In the genomic region with DNA sequence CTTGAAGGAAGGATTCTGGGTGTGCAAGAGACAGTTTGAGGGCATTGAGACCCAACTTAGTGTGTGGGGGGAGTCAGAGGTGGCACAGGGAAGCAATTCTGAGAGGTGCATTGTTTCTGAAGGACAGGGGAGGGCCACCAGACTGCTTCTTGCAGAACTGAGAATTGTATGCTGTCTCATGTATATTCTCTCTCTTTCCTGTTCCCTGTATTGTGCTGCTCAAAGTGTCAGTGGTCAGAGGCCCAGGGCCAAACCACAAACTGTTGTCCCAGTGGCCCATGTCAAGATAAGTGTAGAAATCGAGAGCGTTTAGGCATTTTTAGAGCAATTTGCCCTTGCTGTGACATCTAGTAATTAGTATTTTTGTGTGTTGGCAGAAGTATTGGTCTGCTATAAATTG, we compare ENCODE assay signal across 14 cellular contexts.
DNase-seq lines count a peak whose midpoint lies in the region; ATAC-seq and TF ChIP-seq lines count a peak whose summit lies in the region.
"Had no signal": no experiment of that assay in that cellular context is flagged by ENCODE, and none has a peak within 500 bp of the region (broad histone marks: within the 10 kb centered on the region; RNA-seq: fewer than 3 reads in every experiment).

No MANE protein-coding gene starts in this region.

- H3K4me1 Mint-ChIP-seq in naive thymus-derived CD8-positive, alpha-beta T cell = peaks cover 0 to 6% (median 0%) of the 10 kb centered on the region in 4 donors
- H3K4me1 Mint-ChIP-seq in Calu3 (ENCODE audit: low read depth, unreplicated experiment) = peaks cover 11% of the 10 kb centered on the region
- H3K4me1 Mint-ChIP-seq: activated CD4-positive, alpha-beta T cell treated with anti-CD3 and anti-CD28 coated beads, Interleukin-2, amount 10 ng/mL, durations not matched to agents 24 days and 14 days; CD4-positive, CD25-positive, alpha-beta regulatory T cell had no signal

- no peak for TF ChIP-seq CTCF in Calu3 (IDR thresholded peaks at IDR 0.05; ENCODE audit: unreplicated experiment)

- peaks cover 0 to 12% (median 3%) of the 10 kb centered on the region in 5 donors for H3K27me3 Mint-ChIP-seq in naive thymus-derived CD8-positive, alpha-beta T cell
- no peaks in the 10 kb centered on the region for H3K27me3 Mint-ChIP-seq in Calu3 (ENCODE audit: unreplicated experiment)
- H3K27me3 Mint-ChIP-seq: activated CD4-positive, alpha-beta T cell treated with anti-CD3 and anti-CD28 coated beads, Interleukin-2, amount 10 ng/mL, durations not matched to agents 24 days and 14 days; CD4-positive, CD25-positive, alpha-beta regulatory T cell had no signal

- CTCF ChIA-PET in Calu3 (lab: Charles Lee) = interaction anchor here (0.6 kb wide), 1 partner anchor 234 kb away, joined by 3 read pairs; no protein-coding TSS in a partner anchor

- POLR2A ChIA-PET in naive thymus-derived CD8-positive, alpha-beta T cell (lab: Charles Lee) = no interaction called here

- intact Hi-C loops in Calu3 (cut with micrococcal nuclease; ENCODE audit: unreplicated experiment) = no loop called here

- DNase-seq in NCI-H2029 treated with DMSO at 0.1 percent for 48 hours (lab: John Stamatoyannopoulos, UW) (peak; percentile 12), medulla oblongata (ENCODE audit: extremely low spot score) (peak; percentile 3), Calu3 (no peak), H4 (ENCODE audit: low spot score) (no peak)
- DNase-seq in naive thymus-derived CD8-positive, alpha-beta T cell = no peak
- DNase-seq: activated CD4-positive, alpha-beta T cell treated with anti-CD3 and anti-CD28 coated beads, Interleukin-2, amount 10 ng/mL, durations not matched to agents 24 days and 14 days; activated gamma-delta T cell treated with Interleukin-2 at 50 U/mL for 16 hours; CD4-positive, CD25-positive, alpha-beta regulatory T cell; hypothalamus; NCI-H69; stimulated activated CD4-positive, alpha-beta T cell treated with anti-CD3 and anti-CD28 coated beads, Interleukin-2, amount 100 ng/mL, for 24 hours; stimulated activated naive CD4-positive, alpha-beta T cell had no signal

- peaks cover 0 to 10% (median 3%) of the 10 kb centered on the region in 9 donors for H3K9me3 Mint-ChIP-seq in naive thymus-derived CD8-positive, alpha-beta T cell
- peaks cover 6% of the 10 kb centered on the region for H3K9me3 Mint-ChIP-seq in Calu3 (ENCODE audit: low read depth, unreplicated experiment)
- H3K9me3 Mint-ChIP-seq: activated CD4-positive, alpha-beta T cell treated with anti-CD3 and anti-CD28 coated beads, Interleukin-2, amount 10 ng/mL, durations not matched to agents 24 days and 14 days had no signal

- H3K27ac Mint-ChIP-seq in naive thymus-derived CD8-positive, alpha-beta T cell = no peak overlapping the region
- no peak overlapping the region for H3K27ac Mint-ChIP-seq in Calu3 (ENCODE audit: unreplicated experiment)
- H3K27ac Mint-ChIP-seq: activated CD4-positive, alpha-beta T cell treated with anti-CD3 and anti-CD28 coated beads, Interleukin-2, amount 10 ng/mL, durations not matched to agents 24 days and 14 days; CD4-positive, CD25-positive, alpha-beta regulatory T cell had no signal

- no peaks in the 10 kb centered on the region for H3K36me3 Mint-ChIP-seq in naive thymus-derived CD8-positive, alpha-beta T cell
- H3K36me3 Mint-ChIP-seq in Calu3 (ENCODE audit: insufficient read depth, unreplicated experiment) = no peaks in the 10 kb centered on the region
- H3K36me3 Mint-ChIP-seq: CD4-positive, CD25-positive, alpha-beta regulatory T cell had no signal

- ATAC-seq in GM19324 (IDR thresholded peaks at IDR 0.05; ENCODE audit: low FRiP score, unreplicated experiment) (peak; percentile 90), HG02938 (IDR thresholded peaks at IDR 0.05; ENCODE audit: unreplicated experiment) (peak; percentile 66)
- ATAC-seq in naive thymus-derived CD8-positive, alpha-beta T cell = no peak

- no TSS peak for BruUV-seq in Calu3 (replicated peaks; lab: Mats Ljungman, UMichigan)

- no peak overlapping the region for H3K4me3 Mint-ChIP-seq in naive thymus-derived CD8-positive, alpha-beta T cell
- no peak overlapping the region for H3K4me3 Mint-ChIP-seq in Calu3 (ENCODE audit: low read depth, unreplicated experiment)
- H3K4me3 Mint-ChIP-seq: activated CD4-positive, alpha-beta T cell treated with anti-CD3 and anti-CD28 coated beads, Interleukin-2, amount 10 ng/mL, durations not matched to agents 24 days and 14 days; CD4-positive, CD25-positive, alpha-beta regulatory T cell had no signal

Comparison
In these comparisons a context has a peak if more than half of its experiments do, and no peak if none do; other contexts are left out.
1. ATAC-seq: peak in GM19324 (single experiment) and HG02938 (single experiment); none in naive thymus-derived CD8-positive, alpha-beta T cell (0 of 2).
2. DNase-seq: peak in NCI-H2029 treated with DMSO at 0.1 percent for 48 hours (single experiment) and medulla oblongata (single experiment); none in naive thymus-derived CD8-positive, alpha-beta T cell (0 of 10), Calu3 (single experiment) and H4 (single experiment).